11 cellular contexts compared by ENCODE assay signal in the genomic region with DNA sequence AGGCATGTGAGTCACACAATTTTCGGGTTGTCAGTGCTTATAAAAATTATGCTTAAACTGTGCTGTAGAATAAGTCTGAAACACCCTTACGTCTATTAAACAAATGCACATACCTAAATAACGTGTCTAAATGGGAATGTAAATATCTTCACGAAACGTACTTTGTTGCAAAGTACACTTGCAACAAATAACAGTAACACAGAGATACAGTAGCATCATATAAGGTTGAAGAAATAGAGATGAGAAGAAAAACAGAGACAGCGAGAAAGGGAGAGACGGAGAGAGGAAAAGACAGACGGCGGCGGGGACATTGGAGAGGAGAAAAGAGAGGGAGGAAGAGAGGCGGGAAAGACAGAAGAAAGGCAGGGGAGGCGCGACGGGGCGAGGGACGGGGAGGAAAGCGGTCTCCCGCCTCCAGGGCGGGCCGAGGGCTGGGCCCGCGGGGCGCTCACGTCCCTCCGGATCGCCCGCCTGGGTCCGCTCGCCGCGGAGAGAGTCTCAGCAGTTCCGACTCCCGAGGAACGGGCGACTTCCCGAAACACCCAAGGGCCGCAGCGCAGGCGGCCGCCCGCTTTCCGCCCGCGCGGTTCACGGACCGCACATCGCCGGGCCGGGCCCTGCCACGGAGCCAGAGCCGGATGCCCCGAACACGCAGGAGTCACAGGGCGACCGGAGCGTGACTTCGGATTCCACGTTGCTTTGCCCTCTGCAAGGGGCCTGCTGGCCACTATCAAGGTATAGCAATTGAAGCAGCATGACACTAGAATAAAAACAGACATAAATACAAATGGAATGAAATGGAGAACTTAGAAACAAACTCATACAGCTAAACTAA.
A peak's percentile ranks its signal among the peaks of the same experiment; 100 is the strongest.
DNase-seq lines count a peak whose midpoint lies in the region; ATAC-seq, FAIRE-seq and TF ChIP-seq lines count a peak whose summit lies in the region.
"Had no signal": no experiment of that assay in that cellular context is flagged by ENCODE, and none has a peak within 500 bp of the region (broad histone marks: within the 10 kb centered on the region; RNA-seq: fewer than 3 reads in every experiment).

No MANE protein-coding gene starts in this region.

- DNase-seq in HFFc6 (no peak), GM12878 (ENCODE audit: low read depth, low spot score) (no peak), smooth muscle cell (lab: John Stamatoyannopoulos, UW; ENCODE audit: unreplicated experiment) (no peak), mesenteric fat pad (ENCODE audit: low spot score) (no peak)
- DNase-seq in effector memory CD4-positive, alpha-beta T cell, result no peak
- DNase-seq: activated CD4-positive, alpha-beta T cell treated with anti-CD3 and anti-CD28 coated beads, Interleukin-2, amount 50 U/mL, for 4 hours; foreskin melanocyte; NCI-H2227 treated with DMSO at 0.1 percent for 48 hours had no signal

- no peaks in the 10 kb centered on the region for H3K79me2 ChIP-seq in GM12878 (ENCODE audit: control insufficient read depth, insufficient read depth, low read length)
- no peaks in the 10 kb centered on the region for H3K79me2 ChIP-seq in smooth muscle cell (ENCODE audit: low read depth)

- H3K27ac ChIP-seq in GM12878 (ENCODE audit: control insufficient read depth, insufficient read depth) (no peak overlapping the region), smooth muscle cell (ENCODE audit: low read depth) (no peak overlapping the region)
- H3K27ac ChIP-seq in effector memory CD4-positive, alpha-beta T cell (ENCODE audit: insufficient read depth, low read length, poor library complexity, severe bottlenecking), result no peak overlapping the region

- no peak for FAIRE-seq in GM12878 (lab: Jason Lieb, UNC)

- no peak for TF ChIP-seq CTCF in HFFc6 (IDR thresholded peaks at IDR 0.05)
- no peak for TF ChIP-seq CTCF in GM12878 (IDR thresholded peaks at IDR 0.05 in 2 of 3, conservative IDR thresholded peaks at IDR 0.05 in 1 of 3; ENCODE audit: control insufficient read depth in 2 of 3, extremely low read depth in 1 of 3, insufficient read depth in 1 of 3, low read depth in 3 of 3, low read length in 3 of 3)
- no peak for TF ChIP-seq CTCF in smooth muscle cell (IDR thresholded peaks at IDR 0.05; ENCODE audit: borderline replicate concordance, insufficient read depth, poor library complexity, severe bottlenecking)

- no peak for TF ChIP-seq RAD21 in GM12878 (IDR thresholded peaks at IDR 0.05; ENCODE audit: insufficient read depth, low read depth, low read length)

- no peaks in the 10 kb centered on the region for H3K36me3 ChIP-seq in GM12878 (ENCODE audit: control insufficient read depth in 2 of 2, insufficient read depth in 2 of 2, low read length in 1 of 2)
- no peaks in the 10 kb centered on the region for H3K36me3 ChIP-seq in smooth muscle cell (ENCODE audit: low read depth)
- H3K36me3 ChIP-seq in effector memory CD4-positive, alpha-beta T cell (ENCODE audit: control insufficient read depth, insufficient read depth, low read length), result no peaks in the 10 kb centered on the region

- H3F3A ChIP-seq in smooth muscle cell (ENCODE audit: low read depth), result no peaks in the 10 kb centered on the region

- H3K4me1 Mint-ChIP-seq in HFFc6 (ENCODE audit: low read depth), result peaks cover 7% of the 10 kb centered on the region

- H3K36me3 Mint-ChIP-seq in HFFc6 (ENCODE audit: low read depth), result no peaks in the 10 kb centered on the region; the same call in 1 of the 2 replicates

- H3K4me3 ChIP-seq in GM12878 (no peak overlapping the region), iPS-18c (ENCODE audit: insufficient read depth, low read depth, low read length) (peak overlapping the region; percentile 28; the same call in 1 of the 2 replicates), smooth muscle cell (peak overlapping the region; percentile 25)
- no peak overlapping the region for H3K4me3 ChIP-seq in effector memory CD4-positive, alpha-beta T cell (ENCODE audit: insufficient read depth, low read depth, low read length, poor library complexity, severe bottlenecking)

- SMC1A ChIA-PET in GM12878 (lab: Charles Lee; ENCODE audit: uncharacterized antibody, unreplicated experiment), result no interaction called here

- H3K27me3 ChIP-seq in GM12878 (replicated peaks in 1 of 2; ENCODE audit: control insufficient read depth in 2 of 2, insufficient read depth in 2 of 2, low read length in 1 of 2) (peaks cover 0 to 2% of the 10 kb centered on the region in 2 experiments; a peak in 2 of 4 replicates), smooth muscle cell (ENCODE audit: low read depth) (peaks cover 76% of the 10 kb centered on the region)
- H3K27me3 ChIP-seq in effector memory CD4-positive, alpha-beta T cell (replicated peaks; ENCODE audit: control insufficient read depth, insufficient read depth, low read length, poor library complexity, severe bottlenecking), result peaks cover 29% of the 10 kb centered on the region

- CTCF ChIA-PET in GM12878 (lab: Yijun Ruan, JAX), result no interaction called here

- no peaks in the 10 kb centered on the region for H3K4me1 ChIP-seq in GM12878 (ENCODE audit: control insufficient read depth, insufficient read depth, low read length)
- H3K4me1 ChIP-seq in smooth muscle cell (ENCODE audit: low read depth), result no peaks in the 10 kb centered on the region
- peaks cover 5% of the 10 kb centered on the region for H3K4me1 ChIP-seq in effector memory CD4-positive, alpha-beta T cell (ENCODE audit: control insufficient read depth, insufficient read depth, low read length, poor library complexity, severe bottlenecking)

- TF ChIP-seq EP300 in GM12878 (IDR thresholded peaks at IDR 0.05; ENCODE audit: borderline replicate concordance in 1 of 2, control insufficient read depth in 1 of 2, low read depth in 2 of 2, low read length in 2 of 2), result no peak

- 31% methylated on average over 51 of the region's 59 CpGs for WGBS in GM12878 (ENCODE audit: insufficient coverage, insufficient replicate concordance, low lambda C conversion rate, missing lambda C conversion rate)
- 13% methylated on average over 49 of the region's 59 CpGs for WGBS in smooth muscle cell (ENCODE audit: low lambda C conversion rate)

- in situ Hi-C loops in GM12878 (cut with MboI), result no loop called here

- ATAC-seq in GM12878, result no peak
- ATAC-seq in HG02884 (IDR thresholded peaks at IDR 0.05; ENCODE audit: unreplicated experiment), result no peak
- no peak for ATAC-seq in HG03108 (IDR thresholded peaks at IDR 0.05; ENCODE audit: unreplicated experiment)

- H3K4me2 ChIP-seq in GM12878 (ENCODE audit: control insufficient read depth, insufficient read depth), result no peak overlapping the region
- peak overlapping the region; percentile 74 for H3K4me2 ChIP-seq in smooth muscle cell

- RAD21 ChIA-PET in GM12878 (lab: Charles Lee; ENCODE audit: unreplicated experiment), result no interaction called here

- H2AFZ ChIP-seq in GM12878 (ENCODE audit: control insufficient read depth, low read depth, low read length), result no peak overlapping the region
- peak overlapping the region; percentile 14 for H2AFZ ChIP-seq in smooth muscle cell (ENCODE audit: low read depth)

- H3K27me3 Mint-ChIP-seq in HFFc6 (ENCODE audit: insufficient read depth), result peaks cover 30% of the 10 kb centered on the region

- no peak overlapping the region for H3K27ac Mint-ChIP-seq in HFFc6

- H3K9me3 Mint-ChIP-seq in HFFc6, result no peaks in the 10 kb centered on the region

- POLR2A ChIA-PET in GM12878 (lab: Charles Lee), result no interaction called here

- H3K9me3 ChIP-seq in GM12878 (replicated peaks; ENCODE audit: control insufficient read depth, insufficient read depth, low read length) (no peaks in the 10 kb centered on the region; the same call in 2 of the 3 replicates), iPS-18c (ENCODE audit: control insufficient read depth, insufficient read depth, low read length) (peaks cover 2% of the 10 kb centered on the region), smooth muscle cell (replicated peaks; ENCODE audit: low read depth) (no peaks in the 10 kb centered on the region)
- no peaks in the 10 kb centered on the region for H3K9me3 ChIP-seq in effector memory CD4-positive, alpha-beta T cell (ENCODE audit: control insufficient read depth, low read length)

- TF ChIP-seq POLR2A in GM12878 (IDR thresholded peaks at IDR 0.05; ENCODE audit: low read depth, low read length), result no peak

- H3K9ac ChIP-seq in GM12878 (ENCODE audit: control insufficient read depth, insufficient read depth, low read length), result no peak overlapping the region
- no peak overlapping the region for H3K9ac ChIP-seq in smooth muscle cell (ENCODE audit: low read depth)

- H4K20me1 ChIP-seq in GM12878 (ENCODE audit: control insufficient read depth, insufficient read depth) (no peaks in the 10 kb centered on the region), smooth muscle cell (ENCODE audit: low read depth) (no peaks in the 10 kb centered on the region)

- intact Hi-C loops in GM12878 (cut with micrococcal nuclease; ENCODE audit: unreplicated experiment), result no loop called here

- peak overlapping the region; percentile 29 for H3K4me3 Mint-ChIP-seq in HFFc6

- BruUV-seq in GM12878 (replicated peaks; lab: Mats Ljungman, UMichigan), result no TSS peak

TF ChIP-seq in GM12878, 131 proteins besides CTCF, POLR2A, EP300 and RAD21:
- TF ChIP-seq IRF4 (IDR thresholded peaks at IDR 0.05; ENCODE audit: low read depth, low read length) (no peak), EZH2 (IDR thresholded peaks at IDR 0.05; ENCODE audit: borderline replicate concordance, control insufficient read depth, low read depth, low read length) (peak; percentile 80; the same call in 1 of the 2 replicates), SUZ12 (IDR thresholded peaks at IDR 0.05; ENCODE audit: unreplicated experiment) (peak; percentile 52)

Comparison
In these comparisons a context has a peak if more than half of its experiments do, and no peak if none do; other contexts are left out.
1. H3K4me3 ChIP-seq: peak in iPS-18c (single experiment) and smooth muscle cell (single experiment); none in GM12878 (single experiment) and effector memory CD4-positive, alpha-beta T cell (single experiment).